6 cellular contexts compared by ENCODE assay signal in the genomic region with DNA sequence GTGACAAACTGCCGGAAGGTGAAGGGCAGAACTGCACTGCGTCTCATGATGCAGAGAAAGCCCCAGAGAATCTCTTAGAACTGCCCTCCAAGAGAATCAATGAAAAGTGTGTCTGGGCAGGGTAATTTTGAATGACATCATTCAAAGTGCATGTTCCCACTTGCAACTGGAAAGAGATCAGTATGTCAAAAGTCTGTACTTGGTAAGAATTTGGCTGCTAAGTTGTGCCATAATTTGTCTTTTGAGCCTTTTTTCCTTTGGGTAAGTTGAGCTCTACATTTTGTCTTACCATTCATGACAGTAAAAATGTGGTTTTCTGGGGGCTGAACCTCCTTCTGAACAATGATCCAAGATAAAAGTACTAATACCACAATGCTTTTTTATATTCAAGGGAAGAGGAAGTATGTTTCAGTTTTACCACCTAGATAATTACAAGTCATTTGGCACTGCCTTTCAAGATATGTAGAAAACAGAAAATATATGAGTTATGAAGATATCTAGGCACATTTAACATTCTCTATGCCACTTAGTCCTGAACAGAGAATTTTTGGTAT. TPM values are rescaled to one million over a fixed set of nuclear protein-coding genes. Genes with fewer than 3 reads are reported as not detected.
"Had no signal": no experiment of that assay in that cellular context is flagged by ENCODE, and none has a peak within 500 bp of the region (broad histone marks: within the 10 kb centered on the region; RNA-seq: fewer than 3 reads in every experiment).

No MANE protein-coding gene starts in this region.

RNA-seq across cellular contexts. Expression of a gene that starts 6.3 kb away (rescaled TPM):
- total RNA-seq: dermis blood vessel endothelial cell, lung microvascular endothelial cell, upper lobe of right lung had no signal

RNA-seq across cellular contexts. Expression of a gene that starts 38.9 kb away (rescaled TPM):
- total RNA-seq: dermis blood vessel endothelial cell, fibroblast of villous mesenchyme, upper lobe of right lung had no signal
- polyA plus RNA-seq: endothelial cell of umbilical vein; naive thymus-derived CD4-positive, alpha-beta T cell had no signal
